Comparison of ENCODE assay signal across 8 cellular contexts in genomic region chr1:10473145-10473765, GRCh38. TPM values are rescaled to one million over a fixed set of nuclear protein-coding genes. Genes with fewer than 3 reads are reported as not detected.
A peak's percentile ranks its signal among the peaks of the same experiment; 100 is the strongest.
DNase-seq lines count a peak whose midpoint lies in the region; ATAC-seq and TF ChIP-seq lines count a peak whose summit lies in the region.

No MANE protein-coding gene starts in this region.

- CTCF ChIA-PET in A673 (lab: Charles Lee): no interaction called here

- TF ChIP-seq CTCF in A673 (conservative IDR thresholded peaks at IDR 0.05; ENCODE audit: low read depth, low read length) (no peak), HFFc6 (IDR thresholded peaks at IDR 0.05) (no peak)

- H3K4me3 ChIP-seq in A673 (ENCODE audit: low read depth, low read length, poor library complexity, severe bottlenecking) (peak overlapping the region; percentile 73), muscle layer of colon (ENCODE audit: low read depth in 1 of 2, low read length in 2 of 2) (no peak overlapping the region)

- peak overlapping the region; percentile 97 for H3K4me3 Mint-ChIP-seq in HFFc6

- no peaks in the 10 kb centered on the region for H3K9me3 Mint-ChIP-seq in HFFc6
- no peaks in the 10 kb centered on the region for H3K9me3 Mint-ChIP-seq in activated naive CD4-positive, alpha-beta T cell treated with anti-CD3 and anti-CD28 coated beads, Interleukin-2, amount 50 U/mL, for 72 hours

- H3K36me3 ChIP-seq in A673 (ENCODE audit: insufficient read depth, low read length, poor library complexity, severe bottlenecking) (peaks cover 11% of the 10 kb centered on the region), muscle layer of colon (ENCODE audit: insufficient read depth, low read length) (peaks cover 4% of the 10 kb centered on the region)

- DNase-seq in A673 (ENCODE audit: low spot score) (no peak), HFFc6 (no peak), Kasumi-1 (lab: John Stamatoyannopoulos, UW) (no peak), RKO (ENCODE audit: low spot score) (no peak), left ventricle myocardium superior (no peak)
- no peak for DNase-seq in activated naive CD4-positive, alpha-beta T cell treated with anti-CD3 and anti-CD28 coated beads, Interleukin-2, amount 50 U/mL, for 72 hours (ENCODE audit: low spot score in 2 of 2)

- ATAC-seq in activated naive CD4-positive, alpha-beta T cell treated with anti-CD3 and anti-CD28 coated beads, Interleukin-2, amount 50 U/mL, for 72 hours: no peak
- ATAC-seq in left ventricle myocardium superior (no peak), HG02763 (IDR thresholded peaks at IDR 0.05; ENCODE audit: unreplicated experiment) (no peak)

- H3K4me1 Mint-ChIP-seq in HFFc6 (ENCODE audit: low read depth): peaks cover 22% of the 10 kb centered on the region

- POLR2A ChIA-PET in A673 (lab: Charles Lee; ENCODE audit: low non-redundant PET): interaction anchor here (0.6 kb wide), 1 partner anchor 1264 kb away, joined by 4 read pairs; no protein-coding TSS in a partner anchor

- BruUV-seq in A673 (replicated peaks; lab: Mats Ljungman, UMichigan): no TSS peak

- no peak overlapping the region for H3K9ac ChIP-seq in muscle layer of colon (ENCODE audit: low read length)

- no peak overlapping the region; the same call in 1 of the 2 replicates for H3K27ac Mint-ChIP-seq in HFFc6
- H3K27ac Mint-ChIP-seq in activated naive CD4-positive, alpha-beta T cell treated with anti-CD3 and anti-CD28 coated beads, Interleukin-2, amount 50 U/mL, for 72 hours: peak overlapping the region; percentile 88 to 94

- H3K27me3 ChIP-seq in A673 (replicated peaks; ENCODE audit: insufficient read depth, low read depth, low read length, poor library complexity): no peaks in the 10 kb centered on the region
- H3K27me3 ChIP-seq in muscle layer of colon (ENCODE audit: control insufficient read depth in 1 of 2, insufficient read depth in 2 of 2, low read length in 2 of 2): no peaks in the 10 kb centered on the region

- peaks cover 4% of the 10 kb centered on the region for H3K4me1 ChIP-seq in A673 (ENCODE audit: insufficient read depth, low read length, poor library complexity, severe bottlenecking)
- peaks cover 21% of the 10 kb centered on the region for H3K4me1 ChIP-seq in muscle layer of colon (ENCODE audit: insufficient read depth, low read length)

- no peaks in the 10 kb centered on the region; the same call in 1 of the 2 replicates for H3K27me3 Mint-ChIP-seq in HFFc6 (ENCODE audit: insufficient read depth)

- H3K9me3 ChIP-seq in A673 (ENCODE audit: low read depth, low read length, poor library complexity, severe bottlenecking): no peaks in the 10 kb centered on the region
- no peaks in the 10 kb centered on the region for H3K9me3 ChIP-seq in muscle layer of colon (ENCODE audit: low read length)

- H3K36me3 Mint-ChIP-seq in HFFc6 (ENCODE audit: low read depth): peaks cover 6% of the 10 kb centered on the region
- H3K36me3 Mint-ChIP-seq in activated naive CD4-positive, alpha-beta T cell treated with anti-CD3 and anti-CD28 coated beads, Interleukin-2, amount 50 U/mL, for 72 hours: peaks cover 19 to 24% of the 10 kb centered on the region in 2 donors

- intact Hi-C loops in A673 (cut with micrococcal nuclease; ENCODE audit: unreplicated experiment) (loop anchor here (5.0 kb wide), 1 partner anchor 41 kb away; the partner anchor contains the start of gene CENPS), left ventricle myocardium superior (cut with micrococcal nuclease) (no loop called here)

- H3K27ac ChIP-seq in A673 (ENCODE audit: low read depth, low read length, poor library complexity, severe bottlenecking) (peak overlapping the region; percentile 57), muscle layer of colon (ENCODE audit: low read depth, low read length) (peak overlapping the region; percentile 67)

RNA-seq across cellular contexts. Expression of gene DFFA, which starts 0.9 kb away (rescaled TPM):
- total RNA-seq in A673 (2021) (49.1 and 49.7 TPM in 2 replicates), left ventricle myocardium superior (22.4 TPM)
- 10 to 100 TPM; 44.1 to 58.6 (median 48.4) TPM for total RNA-seq in HFFc6 (2021; fragmentation: NEBNext Ultra II Directional; extraction: Animal tissue kit (Norgen Biotek cat#: 25700))
- total RNA-seq in activated naive CD4-positive, alpha-beta T cell treated with anti-CD3 and anti-CD28 coated beads, Interleukin-2, amount 50 U/mL, for 72 hours: 10 to 100 TPM; 34.4 to 41.0 TPM

RNA-seq across cellular contexts. Expression of gene PEX14, which starts 1.5 kb away (rescaled TPM):
- total RNA-seq in A673 (2021): 26.8 and 29.3 TPM in 2 replicates
- 10 to 100 TPM; 23.1 to 28.4 (median 26.0) TPM for total RNA-seq in HFFc6 (2021; fragmentation: NEBNext Ultra II Directional; extraction: Animal tissue kit (Norgen Biotek cat#: 25700))
- total RNA-seq in activated naive CD4-positive, alpha-beta T cell treated with anti-CD3 and anti-CD28 coated beads, Interleukin-2, amount 50 U/mL, for 72 hours: 10 to 100 TPM; 22.3 to 22.7 TPM
- total RNA-seq in left ventricle myocardium superior: 21.0 TPM

RNA-seq across cellular contexts. Expression of gene CORT, which starts 23.4 kb away (rescaled TPM):
- total RNA-seq in A673 (2021) (1.4 and 2.0 TPM in 2 replicates), left ventricle myocardium superior (not detected)
- under 1 TPM in 2 of 6 experiments, not detected in 4; 0.43 TPM for total RNA-seq in HFFc6 (2021; fragmentation: NEBNext Ultra II Directional; extraction: Animal tissue kit (Norgen Biotek cat#: 25700))
- total RNA-seq in activated naive CD4-positive, alpha-beta T cell treated with anti-CD3 and anti-CD28 coated beads, Interleukin-2, amount 50 U/mL, for 72 hours: under 1 TPM in 1 of 2 donors, not detected in 1; 0.32 TPM

RNA-seq across cellular contexts. Expression of gene CENPS, which starts 43.0 kb away (rescaled TPM):
- 37.7 and 42.2 TPM in 2 replicates for total RNA-seq in A673 (2021)
- total RNA-seq in HFFc6 (2021; fragmentation: NEBNext Ultra II Directional; extraction: Animal tissue kit (Norgen Biotek cat#: 25700)): 10 to 100 TPM; 24.3 to 31.0 (median 27.3) TPM
- 10 to 100 TPM in 1 of 2 donors, 1 to 10 TPM in 1; 8.6 to 16.7 TPM for total RNA-seq in activated naive CD4-positive, alpha-beta T cell treated with anti-CD3 and anti-CD28 coated beads, Interleukin-2, amount 50 U/mL, for 72 hours
- total RNA-seq in left ventricle myocardium superior: 5.5 TPM
